In the genomic region with DNA sequence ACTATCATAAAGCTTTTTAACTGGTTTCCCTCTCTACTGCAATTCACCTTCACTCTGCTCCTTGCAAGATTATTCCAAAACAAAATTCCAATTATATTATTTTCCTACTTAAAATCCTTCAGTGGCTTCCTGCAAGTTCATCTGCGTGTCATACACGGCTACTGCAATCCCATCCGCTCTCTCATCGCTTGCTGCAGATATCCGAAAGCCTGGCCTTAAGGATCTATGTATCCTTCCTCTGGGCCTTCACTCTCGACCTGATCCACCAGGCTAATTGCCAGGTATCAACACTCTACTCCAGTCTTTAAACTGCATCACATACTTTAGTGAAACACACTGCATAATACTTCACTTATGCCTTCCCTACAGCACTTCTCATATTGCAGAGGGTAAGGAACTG, we compare ENCODE assay signal across 22 cellular contexts. TPM values are rescaled to one million over a fixed set of nuclear protein-coding genes. Genes with fewer than 3 reads are reported as not detected.
DNase-seq lines count a peak whose midpoint lies in the region; ATAC-seq and TF ChIP-seq lines count a peak whose summit lies in the region.
"Had no signal": no experiment of that assay in that cellular context is flagged by ENCODE, and none has a peak within 500 bp of the region (broad histone marks: within the 10 kb centered on the region; RNA-seq: fewer than 3 reads in every experiment).

No MANE protein-coding gene starts in this region.

- peak overlapping the region; percentile 68 for H3K9ac ChIP-seq in Loucy (ENCODE audit: low read depth, low read length, poor library complexity, severe bottlenecking)

- H3F3A ChIP-seq in Loucy (ENCODE audit: low read depth): peaks cover 15% of the 10 kb centered on the region

- no peak for TF ChIP-seq CTCF in Loucy (conservative IDR thresholded peaks at IDR 0.05; ENCODE audit: low read length)

- H3K4me3 ChIP-seq in Loucy (ENCODE audit: low read length, poor library complexity, severe bottlenecking): no peak overlapping the region
- H3K4me3 ChIP-seq: PC-9 had no signal

- H3K27me3 Mint-ChIP-seq in activated naive CD8-positive, alpha-beta T cell: no peaks in the 10 kb centered on the region
- H3K27me3 Mint-ChIP-seq in activated naive CD8-positive, alpha-beta T cell treated with anti-CD3 and anti-CD28 coated beads for 36 hours: no peaks in the 10 kb centered on the region
- peaks cover 0 to 1% (median 0%) of the 10 kb centered on the region in 3 donors for H3K27me3 Mint-ChIP-seq in immature natural killer cell (ENCODE audit: low read depth in 3 of 3)
- H3K27me3 Mint-ChIP-seq in stimulated activated naive B cell treated with anti-CD40 and anti-IgM and Interleukin-4, amounts not matched to agents 10 μg/mL and 1 μg/mL and 100 μg/mL, for 72 hours: no peaks in the 10 kb centered on the region

- H3K4me3 Mint-ChIP-seq in activated naive CD8-positive, alpha-beta T cell: no peak overlapping the region
- H3K4me3 Mint-ChIP-seq in activated naive CD8-positive, alpha-beta T cell treated with anti-CD3 and anti-CD28 coated beads for 36 hours: no peak overlapping the region
- peak overlapping the region; percentile 3 to 49 (median 20) for H3K4me3 Mint-ChIP-seq in immature natural killer cell
- H3K4me3 Mint-ChIP-seq in stimulated activated naive B cell treated with anti-CD40 and anti-IgM and Interleukin-4, amounts not matched to agents 10 μg/mL and 1 μg/mL and 100 μg/mL, for 72 hours: peak overlapping the region; percentile 26 to 47
- H3K4me3 Mint-ChIP-seq: CD8-positive, alpha-beta T cell had no signal

- peaks cover 9% of the 10 kb centered on the region for H3K9me3 Mint-ChIP-seq in activated naive CD8-positive, alpha-beta T cell (ENCODE audit: low read depth)
- peaks cover 9% of the 10 kb centered on the region for H3K9me3 Mint-ChIP-seq in activated naive CD8-positive, alpha-beta T cell treated with anti-CD3 and anti-CD28 coated beads for 36 hours
- H3K9me3 Mint-ChIP-seq in immature natural killer cell: peaks cover 0 to 2% (median 0%) of the 10 kb centered on the region in 6 donors
- peaks cover 0 to 1% of the 10 kb centered on the region in 2 donors for H3K9me3 Mint-ChIP-seq in stimulated activated naive B cell treated with anti-CD40 and anti-IgM and Interleukin-4, amounts not matched to agents 10 μg/mL and 1 μg/mL and 100 μg/mL, for 72 hours

- H3K36me3 Mint-ChIP-seq in activated naive CD8-positive, alpha-beta T cell: peaks cover 11% of the 10 kb centered on the region
- H3K36me3 Mint-ChIP-seq in activated naive CD8-positive, alpha-beta T cell treated with anti-CD3 and anti-CD28 coated beads for 36 hours: peaks cover 18% of the 10 kb centered on the region
- H3K36me3 Mint-ChIP-seq in immature natural killer cell: peaks cover 0 to 5% (median 4%) of the 10 kb centered on the region in 3 donors
- peaks cover 3 to 4% of the 10 kb centered on the region in 2 donors for H3K36me3 Mint-ChIP-seq in stimulated activated naive B cell treated with anti-CD40 and anti-IgM and Interleukin-4, amounts not matched to agents 10 μg/mL and 1 μg/mL and 100 μg/mL, for 72 hours
- H3K36me3 Mint-ChIP-seq: CD8-positive, alpha-beta T cell had no signal

- peaks cover 55% of the 10 kb centered on the region for H3K4me1 Mint-ChIP-seq in activated naive CD8-positive, alpha-beta T cell (ENCODE audit: low read depth)
- H3K4me1 Mint-ChIP-seq in activated naive CD8-positive, alpha-beta T cell treated with anti-CD3 and anti-CD28 coated beads for 36 hours: peaks cover 40% of the 10 kb centered on the region
- H3K4me1 Mint-ChIP-seq in immature natural killer cell: peaks cover 74 to 94% of the 10 kb centered on the region in 2 donors
- peaks cover 37 to 47% of the 10 kb centered on the region in 2 donors for H3K4me1 Mint-ChIP-seq in stimulated activated naive B cell treated with anti-CD40 and anti-IgM and Interleukin-4, amounts not matched to agents 10 μg/mL and 1 μg/mL and 100 μg/mL, for 72 hours

- H3K9me2 ChIP-seq in Loucy (replicated peaks; ENCODE audit: low read depth, low read length): no peaks in the 10 kb centered on the region

- no peaks in the 10 kb centered on the region for H3K36me3 ChIP-seq in Loucy (ENCODE audit: insufficient read depth, low read length)
- H3K36me3 ChIP-seq: BE2C had no signal

- H3K9me3 ChIP-seq in Loucy (ENCODE audit: insufficient read depth, low read depth, low read length): no peaks in the 10 kb centered on the region
- H3K9me3 ChIP-seq: BE2C had no signal

- ATAC-seq in stimulated activated naive B cell treated with anti-CD40 and anti-IgM and Interleukin-4, amounts not matched to agents 10 μg/mL and 1 μg/mL and 100 μg/mL, for 72 hours (replicated peaks): no peak
- ATAC-seq: CD8-positive, alpha-beta T cell; HCT116; SK-N-SH treated with all-trans-retinoic acid at 6 μM for 48 hours had no signal

- H3K4me2 ChIP-seq in Loucy (ENCODE audit: low read depth, low read length, poor library complexity, severe bottlenecking): peak overlapping the region; percentile 78
- H3K4me2 ChIP-seq: PC-9 had no signal

- H3K79me2 ChIP-seq in Loucy (ENCODE audit: insufficient read depth, low read length): peaks cover 93% of the 10 kb centered on the region

- H4K20me1 ChIP-seq in Loucy (ENCODE audit: insufficient read depth, low read length, poor library complexity, severe bottlenecking): peaks cover 83% of the 10 kb centered on the region

- no peaks in the 10 kb centered on the region for H3K27me3 ChIP-seq in Loucy (ENCODE audit: insufficient read depth, low read length, poor library complexity, severe bottlenecking)
- H3K27me3 ChIP-seq: BE2C had no signal

- no peak for DNase-seq in activated naive CD8-positive, alpha-beta T cell treated with anti-CD3 and anti-CD28 coated beads for 36 hours
- DNase-seq in immature natural killer cell (no peak), activated gamma-delta T cell (lab: John Stamatoyannopoulos, UW) (no peak), NCI-H1436 treated with DMSO at 0.1 percent for 48 hours (lab: John Stamatoyannopoulos, UW) (no peak)
- DNase-seq in stimulated activated naive B cell treated with anti-CD40 and anti-IgM and Interleukin-4, amounts not matched to agents 10 μg/mL and 1 μg/mL and 100 μg/mL, for 72 hours: no peak
- DNase-seq in stimulated activated CD4-positive, alpha-beta T cell treated with anti-CD3 and anti-CD28 coated beads, Interleukin-12 subunit alpha, Interleukin-12 subunit beta, amount 100 ng/mL, for 4 hours: no peak
- DNase-seq: BE2C; Calu3; CD8-positive, alpha-beta T cell; GOT3; KBM-7; MV-4-11; NCI-H1417 treated with DMSO at 0.1 percent for 48 hours; NCI-H2029 treated with DMSO at 0.1 percent for 48 hours; NCI-H510A; NCI-H82; PC-9; SIG-M5 had no signal

- no peak overlapping the region for H2AFZ ChIP-seq in Loucy (ENCODE audit: low read length)
- H2AFZ ChIP-seq: PC-9 had no signal

- H3K27ac Mint-ChIP-seq in activated naive CD8-positive, alpha-beta T cell: peak overlapping the region; percentile 30
- no peak overlapping the region for H3K27ac Mint-ChIP-seq in activated naive CD8-positive, alpha-beta T cell treated with anti-CD3 and anti-CD28 coated beads for 36 hours
- peak overlapping the region; percentile 17 to 84 (median 50) for H3K27ac Mint-ChIP-seq in immature natural killer cell
- no peak overlapping the region for H3K27ac Mint-ChIP-seq in stimulated activated naive B cell treated with anti-CD40 and anti-IgM and Interleukin-4, amounts not matched to agents 10 μg/mL and 1 μg/mL and 100 μg/mL, for 72 hours
- H3K27ac Mint-ChIP-seq: CD8-positive, alpha-beta T cell had no signal

- peaks cover 83% of the 10 kb centered on the region for H3K4me1 ChIP-seq in Loucy (ENCODE audit: insufficient read depth, low read length, poor library complexity, severe bottlenecking)
- H3K4me1 ChIP-seq: BE2C had no signal

RNA-seq across cellular contexts. Expression of a gene that starts 44.0 kb away (rescaled TPM):
- 1 to 10 TPM; 3.9 to 4.6 TPM for total RNA-seq in activated naive CD8-positive, alpha-beta T cell treated with anti-CD3 and anti-CD28 coated beads for 36 hours
- polyA plus RNA-seq in immature natural killer cell: 10 to 100 TPM; 17.6 to 19.4 (median 18.8) TPM

Comparison
In these comparisons a context has a peak if more than half of its experiments do, and no peak if none do; other contexts are left out.
1. H3K27ac Mint-ChIP-seq: peak in activated naive CD8-positive, alpha-beta T cell (single experiment) and immature natural killer cell (6 of 6); none in activated naive CD8-positive, alpha-beta T cell treated with anti-CD3 and anti-CD28 coated beads for 36 hours (single experiment) and stimulated activated naive B cell treated with anti-CD40 and anti-IgM and Interleukin-4, amounts not matched to agents 10 μg/mL and 1 μg/mL and 100 μg/mL, for 72 hours (single experiment).
2. H3K4me3 Mint-ChIP-seq: peak in immature natural killer cell (5 of 5) and stimulated activated naive B cell treated with anti-CD40 and anti-IgM and Interleukin-4, amounts not matched to agents 10 μg/mL and 1 μg/mL and 100 μg/mL, for 72 hours (2 of 2); none in activated naive CD8-positive, alpha-beta T cell (single experiment) and activated naive CD8-positive, alpha-beta T cell treated with anti-CD3 and anti-CD28 coated beads for 36 hours (single experiment).